17 cellular contexts compared by ENCODE assay signal in genomic region chr10:101008823-101009423, GRCh38. TPM values are rescaled to one million over a fixed set of nuclear protein-coding genes. Genes with fewer than 3 reads are reported as not detected.
DNase-seq lines count a peak whose midpoint lies in the region; ATAC-seq and TF ChIP-seq lines count a peak whose summit lies in the region.
"Had no signal": no experiment of that assay in that cellular context is flagged by ENCODE, and none has a peak within 500 bp of the region (broad histone marks: within the 10 kb centered on the region; RNA-seq: fewer than 3 reads in every experiment).

No MANE protein-coding gene starts in this region.

- 78 to 96% methylated on average over 4 to 6 of the region's 6 CpGs for WGBS in thyroid gland, 2 donors

- no peak overlapping the region for H3K9ac ChIP-seq in rectal smooth muscle tissue (ENCODE audit: low read length)

- H3K27me3 ChIP-seq in rectal smooth muscle tissue (ENCODE audit: control insufficient read depth, insufficient read depth, low read length) (no peaks in the 10 kb centered on the region), thyroid gland (no peaks in the 10 kb centered on the region)
- H3K27me3 ChIP-seq: BE2C, foreskin keratinocyte, transverse colon had no signal

- no peak for ATAC-seq in GM21447 (IDR thresholded peaks at IDR 0.05; ENCODE audit: unreplicated experiment)
- ATAC-seq: activated CD8-positive, alpha-beta memory T cell treated with anti-CD3 and anti-CD28 coated beads, Interleukin-2, amount 10 ng/mL, durations not matched to agents 7 days and 5 days; foreskin keratinocyte; PC-3; psoas muscle; WTC11 had no signal

- H3K4me1 ChIP-seq in rectal smooth muscle tissue (ENCODE audit: control insufficient read depth, insufficient read depth, low read length) (peaks cover 18% of the 10 kb centered on the region), thyroid gland (peaks cover 7 to 10% of the 10 kb centered on the region in 2 donors)

- H3K27ac ChIP-seq in rectal smooth muscle tissue (ENCODE audit: low read depth, low read length) (peak overlapping the region; percentile 44), thyroid gland (no peak overlapping the region)
- H3K27ac ChIP-seq: foreskin keratinocyte, psoas muscle had no signal

- intact Hi-C loops in thyroid gland (cut with DNase I) = no loop called here

- no peaks in the 10 kb centered on the region for H3K9me3 ChIP-seq in thyroid gland
- H3K9me3 ChIP-seq: BE2C, psoas muscle, transverse colon had no signal

- DNase-seq in SW480 (ENCODE audit: low spot score) = peak; percentile 96
- DNase-seq in globus pallidus (ENCODE audit: low spot score) = peak; percentile 94
- DNase-seq in mesenteric fat pad (ENCODE audit: low spot score) = no peak
- DNase-seq in thyroid gland = no peak
- DNase-seq: activated CD8-positive, alpha-beta memory T cell treated with anti-CD3 and anti-CD28 coated beads, Interleukin-2, amount 10 ng/mL, durations not matched to agents 7 days and 5 days; BE2C; DMS53; foreskin keratinocyte; immature natural killer cell; NCI-H2029; NCI-H524 treated with DMSO at 0.1 percent for 48 hours; PC-3; transverse colon had no signal

- H3K4me3 ChIP-seq in rectal smooth muscle tissue (ENCODE audit: low read length) = no peak overlapping the region
- no peak overlapping the region for H3K4me3 ChIP-seq in thyroid gland (replicated peaks in 1 of 3)
- H3K4me3 ChIP-seq: psoas muscle, transverse colon had no signal

- H3K36me3 ChIP-seq in rectal smooth muscle tissue (ENCODE audit: control insufficient read depth, insufficient read depth, low read length) (peaks cover 11% of the 10 kb centered on the region), thyroid gland (peaks cover 28 to 30% of the 10 kb centered on the region in 2 donors)

- TF ChIP-seq POLR2A in thyroid gland (IDR thresholded peaks at IDR 0.05) = no peak

- TF ChIP-seq CTCF in thyroid gland (IDR thresholded peaks at IDR 0.05) = no peak

RNA-seq across cellular contexts. Expression of gene LZTS2, which starts 9.3 kb away (rescaled TPM):
- total RNA-seq in mesenteric fat pad (102 TPM), thyroid gland (100 to 1,000 TPM in 1 of 4 donors, 10 to 100 TPM in 3; 75.4 to 107 (median 88.1) TPM)

RNA-seq across cellular contexts. Expression of gene TWNK, which starts 21.6 kb away (rescaled TPM):
- total RNA-seq in mesenteric fat pad = 7.5 TPM
- total RNA-seq in thyroid gland = 1 to 10 TPM; 5.5 to 7.7 (median 6.8) TPM

RNA-seq across cellular contexts. Expression of gene MRPL43, which starts 21.6 kb away (rescaled TPM):
- total RNA-seq in mesenteric fat pad (61.7 TPM), thyroid gland (100 to 1,000 TPM in 3 of 4 donors, 10 to 100 TPM in 1; 86.1 to 178 (median 145) TPM)

RNA-seq across cellular contexts. Expression of gene PDZD7, which starts 22.0 kb away (rescaled TPM):
- total RNA-seq in mesenteric fat pad (0.55 TPM), thyroid gland (1 to 10 TPM in 1 of 4 donors, under 1 TPM in 3; 0.24 to 1.1 (median 0.69) TPM)

RNA-seq across cellular contexts. Expression of gene SFXN3, which starts 22.1 kb away (rescaled TPM):
- total RNA-seq in mesenteric fat pad = 46.5 TPM
- total RNA-seq in thyroid gland = 10 to 100 TPM; 35.8 to 56.8 (median 43.3) TPM

Comparison
In these comparisons a context has a peak if more than half of its experiments do, and no peak if none do; other contexts are left out.
1. DNase-seq: peak in SW480 (single experiment) and globus pallidus (single experiment); none in mesenteric fat pad (single experiment) and thyroid gland (0 of 2).